In genomic region chr5:177230660-177231059, GRCh38 we compare ENCODE assay signal across 15 cellular contexts.
DNase-seq lines count a peak whose midpoint lies in the region; ATAC-seq and TF ChIP-seq lines count a peak whose summit lies in the region.
"Had no signal": no experiment of that assay in that cellular context is flagged by ENCODE, and none has a peak within 500 bp of the region (broad histone marks: within the 10 kb centered on the region; RNA-seq: fewer than 3 reads in every experiment).

No MANE protein-coding gene starts in this region.

- CTCF ChIA-PET in activated B cell treated with CpG ODN at 0.5 μM for 24 hours (lab: Charles Lee): interaction anchor here (1.2 kb wide), 1 partner anchor 117 kb away, joined by 4 read pairs; no protein-coding TSS in a partner anchor
- CTCF ChIA-PET in SK-N-SH (lab: Yijun Ruan, JAX): no interaction called here

- H3K79me2 ChIP-seq in SK-N-SH (ENCODE audit: insufficient read depth): peaks cover 66% of the 10 kb centered on the region

- no peaks in the 10 kb centered on the region for H3K9me3 ChIP-seq in SK-N-SH

- TF ChIP-seq CTCF in activated B cell treated with CpG ODN at 0.5 μM for 24 hours (IDR thresholded peaks at IDR 0.05): no peak
- TF ChIP-seq CTCF in glutamatergic neuron (IDR thresholded peaks at IDR 0.05; ENCODE audit: partially characterized antibody, unreplicated experiment): no peak
- TF ChIP-seq CTCF in SK-N-SH (IDR thresholded peaks at IDR 0.05): no peak

- H4K20me1 ChIP-seq in SK-N-SH (ENCODE audit: insufficient read depth): peaks cover 14% of the 10 kb centered on the region

- peaks cover 0 to under 1% of the 10 kb centered on the region in 2 experiments for H3K36me3 ChIP-seq in SK-N-SH (replicated peaks in 1 of 2; ENCODE audit: control insufficient read depth in 1 of 2, insufficient read depth in 2 of 2, low read length in 1 of 2)

- H3K36me3 Mint-ChIP-seq in activated naive CD8-positive, alpha-beta T cell treated with anti-CD3 and anti-CD28 coated beads, Interleukin-2, amount 50 U/mL, for 24 hours (ENCODE audit: low read depth): peaks cover 17% of the 10 kb centered on the region
- H3K36me3 Mint-ChIP-seq in activated naive CD8-positive, alpha-beta T cell treated with anti-CD3 and anti-CD28 coated beads for 36 hours: peaks cover 10% of the 10 kb centered on the region
- H3K36me3 Mint-ChIP-seq in activated B cell treated with CpG ODN at 0.5 μM for 24 hours (ENCODE audit: low read depth): peaks cover 60% of the 10 kb centered on the region
- no peaks in the 10 kb centered on the region for H3K36me3 Mint-ChIP-seq in glutamatergic neuron (ENCODE audit: unreplicated experiment)

- POLR2A ChIA-PET in activated B cell treated with CpG ODN at 0.5 μM for 24 hours (lab: Charles Lee) (no interaction called here), SK-N-SH (lab: Yijun Ruan, JAX) (no interaction called here)

- H2AFZ ChIP-seq in SK-N-SH (ENCODE audit: low read depth): no peak overlapping the region

- no peak for ATAC-seq in activated naive CD8-positive, alpha-beta T cell treated with anti-CD3 and anti-CD28 coated beads, Interleukin-2, amount 50 U/mL, for 24 hours
- ATAC-seq in activated B cell treated with CpG ODN at 0.5 μM for 24 hours (ENCODE audit: low read depth) (no peak), GM21515 (IDR thresholded peaks at IDR 0.05; ENCODE audit: unreplicated experiment) (no peak)

- 96% methylated on average over 6 of the region's 6 CpGs for WGBS in SK-N-SH (ENCODE audit: low lambda C conversion rate)

- H3K9ac ChIP-seq in SK-N-SH: no peak overlapping the region

- TF ChIP-seq EP300 in SK-N-SH (IDR thresholded peaks at IDR 0.05; ENCODE audit: borderline replicate concordance in 1 of 2, low read depth in 1 of 2, low read length in 1 of 2): no peak

- no peaks in the 10 kb centered on the region for H3F3A ChIP-seq in SK-N-SH (replicated peaks; ENCODE audit: insufficient read depth)

- intact Hi-C loops in activated B cell treated with CpG ODN at 0.5 μM for 24 hours (cut with micrococcal nuclease): no loop called here

- peak overlapping the region; percentile 2 for H3K27ac Mint-ChIP-seq in activated naive CD8-positive, alpha-beta T cell treated with anti-CD3 and anti-CD28 coated beads, Interleukin-2, amount 50 U/mL, for 24 hours
- H3K27ac Mint-ChIP-seq in activated naive CD8-positive, alpha-beta T cell treated with anti-CD3 and anti-CD28 coated beads for 36 hours: no peak overlapping the region
- peak overlapping the region; percentile 19 for H3K27ac Mint-ChIP-seq in activated B cell treated with CpG ODN at 0.5 μM for 24 hours
- H3K27ac Mint-ChIP-seq in glutamatergic neuron (ENCODE audit: unreplicated experiment): peak overlapping the region; percentile 57
- H3K27ac Mint-ChIP-seq: IgD-negative memory B cell had no signal

- peaks cover 9% of the 10 kb centered on the region for H3K4me1 Mint-ChIP-seq in activated naive CD8-positive, alpha-beta T cell treated with anti-CD3 and anti-CD28 coated beads, Interleukin-2, amount 50 U/mL, for 24 hours
- H3K4me1 Mint-ChIP-seq in activated naive CD8-positive, alpha-beta T cell treated with anti-CD3 and anti-CD28 coated beads for 36 hours: peaks cover 19% of the 10 kb centered on the region
- H3K4me1 Mint-ChIP-seq in activated B cell treated with CpG ODN at 0.5 μM for 24 hours (peaks cover 12% of the 10 kb centered on the region), glutamatergic neuron (ENCODE audit: low read depth, unreplicated experiment) (peaks cover 26% of the 10 kb centered on the region)

- no peak for TF ChIP-seq RAD21 in SK-N-SH (IDR thresholded peaks at IDR 0.05; ENCODE audit: low read length)

- no peak overlapping the region for H3K27ac ChIP-seq in SK-N-SH (ENCODE audit: low read depth in 2 of 2, low read length in 1 of 2)

- H3K9me3 Mint-ChIP-seq in activated naive CD8-positive, alpha-beta T cell treated with anti-CD3 and anti-CD28 coated beads, Interleukin-2, amount 50 U/mL, for 24 hours: no peaks in the 10 kb centered on the region
- H3K9me3 Mint-ChIP-seq in activated naive CD8-positive, alpha-beta T cell treated with anti-CD3 and anti-CD28 coated beads for 36 hours: no peaks in the 10 kb centered on the region
- H3K9me3 Mint-ChIP-seq in activated B cell treated with CpG ODN at 0.5 μM for 24 hours (no peaks in the 10 kb centered on the region), glutamatergic neuron (ENCODE audit: unreplicated experiment) (peaks cover 1% of the 10 kb centered on the region)
- H3K9me3 Mint-ChIP-seq: CD8-positive, alpha-beta memory T cell; IgD-negative memory B cell had no signal

- no peak overlapping the region for H3K4me3 Mint-ChIP-seq in activated naive CD8-positive, alpha-beta T cell treated with anti-CD3 and anti-CD28 coated beads, Interleukin-2, amount 50 U/mL, for 24 hours
- no peak overlapping the region for H3K4me3 Mint-ChIP-seq in activated naive CD8-positive, alpha-beta T cell treated with anti-CD3 and anti-CD28 coated beads for 36 hours
- no peak overlapping the region for H3K4me3 Mint-ChIP-seq in activated B cell treated with CpG ODN at 0.5 μM for 24 hours
- H3K4me3 Mint-ChIP-seq in glutamatergic neuron (ENCODE audit: unreplicated experiment): no peak overlapping the region
- H3K4me3 Mint-ChIP-seq: CD8-positive, alpha-beta memory T cell; IgD-negative memory B cell had no signal

- no peak overlapping the region for H3K4me3 ChIP-seq in SK-N-SH (ENCODE audit: low read depth in 2 of 2, low read length in 1 of 2)

- H3K4me2 ChIP-seq in SK-N-SH: no peak overlapping the region

- no peaks in the 10 kb centered on the region for H3K9me2 ChIP-seq in SK-N-SH

- H3K27me3 Mint-ChIP-seq in activated naive CD8-positive, alpha-beta T cell treated with anti-CD3 and anti-CD28 coated beads, Interleukin-2, amount 50 U/mL, for 24 hours: no peaks in the 10 kb centered on the region
- no peaks in the 10 kb centered on the region for H3K27me3 Mint-ChIP-seq in activated naive CD8-positive, alpha-beta T cell treated with anti-CD3 and anti-CD28 coated beads for 36 hours
- H3K27me3 Mint-ChIP-seq in activated B cell treated with CpG ODN at 0.5 μM for 24 hours (no peaks in the 10 kb centered on the region), glutamatergic neuron (ENCODE audit: unreplicated experiment) (peaks cover 1% of the 10 kb centered on the region)
- H3K27me3 Mint-ChIP-seq: CD8-positive, alpha-beta memory T cell; IgD-negative memory B cell had no signal

- no peaks in the 10 kb centered on the region for H3K27me3 ChIP-seq in SK-N-SH (ENCODE audit: insufficient read depth)

- peaks cover 0 to 5% of the 10 kb centered on the region in 2 experiments; a peak in 2 of 4 replicates for H3K4me1 ChIP-seq in SK-N-SH (ENCODE audit: control insufficient read depth in 1 of 2, insufficient read depth in 2 of 2, low read depth in 1 of 2, low read length in 1 of 2)

- no peak for DNase-seq in activated naive CD8-positive, alpha-beta T cell treated with anti-CD3 and anti-CD28 coated beads, Interleukin-2, amount 50 U/mL, for 24 hours
- no peak for DNase-seq in activated naive CD8-positive, alpha-beta T cell treated with anti-CD3 and anti-CD28 coated beads for 36 hours
- DNase-seq in activated B cell treated with CpG ODN at 0.5 μM for 24 hours (no peak), glutamatergic neuron (no peak), ecto neural progenitor cell (ENCODE audit: low spot score) (no peak), NCI-H2196 (lab: John Stamatoyannopoulos, UW; ENCODE audit: unreplicated experiment) (no peak), SK-N-SH (no peak)
- DNase-seq: CD8-positive, alpha-beta memory T cell; DMS79; NCI-H1436; NCI-H2029; NCI-H2171 treated with DMSO at 0.1 percent for 48 hours; NCI-H82 had no signal

TF ChIP-seq in SK-N-SH, 30 proteins besides CTCF, POLR2A, EP300 and RAD21:
- TF ChIP-seq SIN3A (IDR thresholded peaks at IDR 0.05; ENCODE audit: borderline replicate concordance, low read depth, low read length): no peak
- TF ChIP-seq PBX3 (IDR thresholded peaks at IDR 0.05): no peak
- no peak for TF ChIP-seq ZBTB33 (IDR thresholded peaks at IDR 0.05; ENCODE audit: borderline replicate concordance, low read depth)
- no peak for TF ChIP-seq RXRA (IDR thresholded peaks at IDR 0.05; ENCODE audit: borderline replicate concordance, low read depth)
- TF ChIP-seq RFX5 (IDR thresholded peaks at IDR 0.05; ENCODE audit: low read length): no peak
- no peak for TF ChIP-seq TCF12 (IDR thresholded peaks at IDR 0.05)
